30 cellular contexts compared by ENCODE assay signal in genomic region chr6:139355777-139356445, GRCh38.
"Had no signal": no experiment of that assay in that cellular context is flagged by ENCODE, and none has a peak within 500 bp of the region (broad histone marks: within the 10 kb centered on the region; RNA-seq: fewer than 3 reads in every experiment).

No MANE protein-coding gene starts in this region.

- H3K27ac ChIP-seq: colonic mucosa, epithelial cell of prostate, gastroesophageal sphincter, heart right ventricle, neural progenitor cell, psoas muscle, sigmoid colon, thoracic aorta, tibial nerve, upper lobe of left lung had no signal

- H3K4me1 ChIP-seq: colonic mucosa, gastroesophageal sphincter, neural progenitor cell, psoas muscle, sigmoid colon, tibial nerve, upper lobe of left lung had no signal

- H3K4me3 ChIP-seq: colonic mucosa, gastroesophageal sphincter, heart right ventricle, lung, mucosa of descending colon, neural progenitor cell, psoas muscle, sigmoid colon, thoracic aorta, tibial nerve, upper lobe of left lung had no signal

- H3K4me3 Mint-ChIP-seq: dendritic cell treated with granulocyte-macrophage colony-stimulating factor and Interleukin-4, amounts not matched to agents 40 ng/mL and 50 ng/mL, for 4 days; endodermal cell; immature natural killer cell; memory B cell; mesothelial cell of epicardium; naive B cell; nephron; neural progenitor cell; stimulated activated memory B cell treated with anti-CD40 and anti-IgM and Interleukin-4, amounts not matched to agents 10 μg/mL and 1 μg/mL and 100 μg/mL, for 72 hours; stimulated activated naive CD8-positive, alpha-beta T cell treated with anti-CD3 and anti-CD28 coated beads, Interleukin-15, Interleukin-2, amounts not matched to agents 100 ng/mL and 50 ng/mL, for 24 hours had no signal

- H3K36me3 ChIP-seq: colonic mucosa, gastroesophageal sphincter, heart right ventricle, neural progenitor cell, sigmoid colon, thoracic aorta, tibial nerve, upper lobe of left lung had no signal

- H3K4me1 Mint-ChIP-seq: endodermal cell, mesothelial cell of epicardium, nephron, neural progenitor cell had no signal

- H3K27me3 ChIP-seq: colonic mucosa, gastroesophageal sphincter, heart right ventricle, neural progenitor cell, sigmoid colon, tibial nerve, upper lobe of left lung had no signal

- ATAC-seq: esophagus mucosa; gastroesophageal sphincter; heart right ventricle; mucosa of descending colon; psoas muscle; right cardiac atrium; stimulated activated memory B cell treated with anti-CD40 and anti-IgM and Interleukin-4, amounts not matched to agents 10 μg/mL and 1 μg/mL and 100 μg/mL, for 72 hours had no signal

- H3K9me3 Mint-ChIP-seq: endodermal cell, immature natural killer cell, nephron, neural progenitor cell had no signal

- H2AFZ ChIP-seq: neural progenitor cell had no signal

- H3K4me2 ChIP-seq: neural progenitor cell had no signal

- H3K27ac Mint-ChIP-seq: dendritic cell treated with granulocyte-macrophage colony-stimulating factor and Interleukin-4, amounts not matched to agents 40 ng/mL and 50 ng/mL, for 4 days; endodermal cell; immature natural killer cell; memory B cell; mesothelial cell of epicardium; nephron; neural progenitor cell; stimulated activated memory B cell treated with anti-CD40 and anti-IgM and Interleukin-4, amounts not matched to agents 10 μg/mL and 1 μg/mL and 100 μg/mL, for 72 hours; stimulated activated naive CD8-positive, alpha-beta T cell treated with anti-CD3 and anti-CD28 coated beads, Interleukin-15, Interleukin-2, amounts not matched to agents 100 ng/mL and 50 ng/mL, for 24 hours had no signal

- H3K27me3 Mint-ChIP-seq: dendritic cell treated with granulocyte-macrophage colony-stimulating factor and Interleukin-4, amounts not matched to agents 40 ng/mL and 50 ng/mL, for 4 days; memory B cell; naive B cell; stimulated activated memory B cell treated with anti-CD40 and anti-IgM and Interleukin-4, amounts not matched to agents 10 μg/mL and 1 μg/mL and 100 μg/mL, for 72 hours; stimulated activated naive CD8-positive, alpha-beta T cell treated with anti-CD3 and anti-CD28 coated beads, Interleukin-15, Interleukin-2, amounts not matched to agents 100 ng/mL and 50 ng/mL, for 24 hours had no signal

- H3K36me3 Mint-ChIP-seq: immature natural killer cell, mesothelial cell of epicardium, neural progenitor cell had no signal

- H3K9me3 ChIP-seq: colonic mucosa, gastroesophageal sphincter, mucosa of descending colon, psoas muscle, sigmoid colon, thoracic aorta, tibial nerve, upper lobe of left lung had no signal

- DNase-seq: colonic mucosa; effector CD8-positive, alpha-beta T cell; endodermal cell; foreskin fibroblast; glutamatergic neuron; heart right ventricle; hippocampal formation; immature natural killer cell; mucosa of descending colon; naive B cell; nucleus accumbens; psoas muscle; right cardiac atrium; sigmoid colon; stimulated activated CD4-positive, alpha-beta T cell treated with anti-CD3 and anti-CD28 coated beads, Interleukin-2, amount 100 ng/mL, for 24 hours; stimulated activated CD4-positive, alpha-beta T cell treated with anti-CD3 and anti-CD28 coated beads, Interleukin-4, amount 100 ng/mL, for 24 hours; upper lobe of left lung had no signal
